In the genomic region with DNA sequence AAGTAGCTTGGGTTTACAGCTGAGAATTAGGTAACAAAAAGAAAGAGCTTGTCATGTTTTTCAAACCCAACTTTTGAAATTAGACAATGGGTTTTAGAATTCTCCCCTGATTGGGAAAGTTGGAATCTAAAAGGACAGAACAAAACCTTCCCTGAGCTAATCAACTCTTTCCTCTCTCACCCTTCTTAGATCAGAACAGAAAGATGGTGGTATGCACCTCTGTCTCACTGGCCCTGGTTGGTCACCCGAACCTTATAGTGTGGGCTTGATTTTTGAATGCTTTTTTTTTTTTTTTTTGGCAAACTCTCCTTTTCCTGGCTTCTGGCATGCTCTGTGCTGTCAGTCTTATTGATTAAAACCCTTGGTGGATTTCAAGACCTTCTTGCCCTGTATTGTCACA, we compare ENCODE assay signal across 19 cellular contexts.
DNase-seq lines count a peak whose midpoint lies in the region; TF ChIP-seq lines count a peak whose summit lies in the region.
"Had no signal": no experiment of that assay in that cellular context is flagged by ENCODE, and none has a peak within 500 bp of the region (broad histone marks: within the 10 kb centered on the region; RNA-seq: fewer than 3 reads in every experiment).

No MANE protein-coding gene starts in this region.

- H3K27ac ChIP-seq in PC-9 = no peak overlapping the region

- no peak overlapping the region for H2AFZ ChIP-seq in PC-9

- CTCF ChIA-PET in PC-9 (lab: Charles Lee) = interaction anchor here (0.6 kb wide), 1 partner anchor 522 kb away, joined by 3 read pairs; no protein-coding TSS in a partner anchor

- no peaks in the 10 kb centered on the region for H3K79me2 ChIP-seq in PC-9 (ENCODE audit: low read depth)

- TF ChIP-seq CTCF in glutamatergic neuron (IDR thresholded peaks at IDR 0.05; ENCODE audit: partially characterized antibody, unreplicated experiment) = no peak
- TF ChIP-seq CTCF in PC-9 (conservative IDR thresholded peaks at IDR 0.05) = no peak

- peak overlapping the region; percentile 30 for H3K4me3 Mint-ChIP-seq in glutamatergic neuron (ENCODE audit: unreplicated experiment)
- H3K4me3 Mint-ChIP-seq: CD4-positive, CD25-positive, alpha-beta regulatory T cell; CD8-positive, alpha-beta memory T cell; HFFc6 had no signal

- H3K36me3 ChIP-seq in PC-9 (ENCODE audit: low read depth) = no peaks in the 10 kb centered on the region
- H3K36me3 ChIP-seq: BE2C had no signal

- intact Hi-C loops in PC-9 (cut with micrococcal nuclease; ENCODE audit: unreplicated experiment) = no loop called here

- peak; percentile 82 for DNase-seq in DMS79 (lab: John Stamatoyannopoulos, UW)
- DNase-seq in DMS79 treated with DMSO at 0.1 percent for 48 hours (lab: John Stamatoyannopoulos, UW) = peak; percentile 84
- no peak for DNase-seq in glutamatergic neuron
- DNase-seq in retina = peak; percentile 42
- no peak for DNase-seq in PC-9
- DNase-seq in SIG-M5 (lab: John Stamatoyannopoulos, UW) = no peak
- DNase-seq: ACHN; BE2C; C1 segment of cervical spinal cord; CD4-positive, CD25-positive, alpha-beta regulatory T cell; CD8-positive, alpha-beta memory T cell; COR-L47; DMS 273 treated with DMSO at 0.1 percent for 48 hours; DMS53; GDM1; GOT3; H7; HFFc6 had no signal

- no peaks in the 10 kb centered on the region for H3K9me3 Mint-ChIP-seq in glutamatergic neuron (ENCODE audit: unreplicated experiment)

- no peaks in the 10 kb centered on the region for H3F3A ChIP-seq in PC-9 (ENCODE audit: insufficient read depth, low read depth)

- no peaks in the 10 kb centered on the region for H3K9me2 ChIP-seq in PC-9 (ENCODE audit: insufficient read depth)

- H3K27me3 Mint-ChIP-seq in glutamatergic neuron (ENCODE audit: unreplicated experiment) = no peaks in the 10 kb centered on the region
- H3K27me3 Mint-ChIP-seq: CD8-positive, alpha-beta memory T cell; IgD-negative memory B cell had no signal

- H3K4me2 ChIP-seq in PC-9 = no peak overlapping the region

- H3K4me1 Mint-ChIP-seq in glutamatergic neuron (ENCODE audit: low read depth, unreplicated experiment) = peaks cover 12% of the 10 kb centered on the region
- H3K4me1 Mint-ChIP-seq: CD4-positive, CD25-positive, alpha-beta regulatory T cell; CD8-positive, alpha-beta memory T cell; IgD-negative memory B cell had no signal

- H3K27me3 ChIP-seq in PC-9 (ENCODE audit: insufficient read depth, low read depth) = no peaks in the 10 kb centered on the region
- H3K27me3 ChIP-seq: BE2C had no signal

- H3K27ac Mint-ChIP-seq in glutamatergic neuron (ENCODE audit: unreplicated experiment) = peak overlapping the region; percentile 46
- H3K27ac Mint-ChIP-seq: CD4-positive, CD25-positive, alpha-beta regulatory T cell; HFFc6; IgD-negative memory B cell had no signal

- H3K4me1 ChIP-seq in PC-9 (replicated peaks; ENCODE audit: insufficient read depth) = no peaks in the 10 kb centered on the region
- H3K4me1 ChIP-seq: BE2C had no signal

- no peaks in the 10 kb centered on the region for H3K9me3 ChIP-seq in PC-9 (ENCODE audit: insufficient read depth, low read depth)
- H3K9me3 ChIP-seq: BE2C had no signal

- no TSS peak for BruUV-seq in PC-9 (replicated peaks; lab: Mats Ljungman, UMichigan)

- H4K20me1 ChIP-seq in PC-9 (ENCODE audit: insufficient read depth) = no peaks in the 10 kb centered on the region

- H3K36me3 Mint-ChIP-seq in glutamatergic neuron (ENCODE audit: unreplicated experiment) = no peaks in the 10 kb centered on the region
- H3K36me3 Mint-ChIP-seq: CD4-positive, CD25-positive, alpha-beta regulatory T cell; CD8-positive, alpha-beta memory T cell; IgD-negative memory B cell had no signal

- H3K4me3 ChIP-seq in PC-9 = no peak overlapping the region

- POLR2A ChIA-PET in PC-9 (lab: Charles Lee; ENCODE audit: unreplicated experiment) = no interaction called here

Comparison
In these comparisons a context has a peak if more than half of its experiments do, and no peak if none do; other contexts are left out.
1. DNase-seq: peak in DMS79 (single experiment), DMS79 treated with DMSO at 0.1 percent for 48 hours (single experiment) and retina (single experiment); none in glutamatergic neuron (single experiment), PC-9 (0 of 2) and SIG-M5 (single experiment).